11 cellular contexts compared by ENCODE assay signal in genomic region chr19:58388175-58388526, GRCh38. TPM values are rescaled to one million over a fixed set of nuclear protein-coding genes. Genes with fewer than 3 reads are reported as not detected.
DNase-seq lines count a peak whose midpoint lies in the region; ATAC-seq and TF ChIP-seq lines count a peak whose summit lies in the region.
"Had no signal": no experiment of that assay in that cellular context is flagged by ENCODE, and none has a peak within 500 bp of the region (broad histone marks: within the 10 kb centered on the region; RNA-seq: fewer than 3 reads in every experiment).

No MANE protein-coding gene starts in this region.

- ATAC-seq in heart left ventricle (no peak), lung (ENCODE audit: insufficient read depth, low FRiP score) (no peak), GM19467 (IDR thresholded peaks at IDR 0.05; ENCODE audit: unreplicated experiment) (no peak)

- H3K27me3 ChIP-seq in heart left ventricle (no peaks in the 10 kb centered on the region), right atrium auricular region (no peaks in the 10 kb centered on the region), lung (ENCODE audit: control insufficient read depth, insufficient read depth) (no peaks in the 10 kb centered on the region)

- TF ChIP-seq POLR2A in heart left ventricle (IDR thresholded peaks at IDR 0.05): no peak

- 80 to 88% (median 85%) methylated on average over 3 of the region's 3 CpGs for WGBS in heart left ventricle, 4 donors
- 88% methylated on average over 3 of the region's 3 CpGs for WGBS in lung, 2 donors
- WGBS in urinary bladder: 84% methylated on average over 3 of the region's 3 CpGs

- no peaks in the 10 kb centered on the region for H3K9me3 ChIP-seq in heart left ventricle
- no peaks in the 10 kb centered on the region for H3K9me3 ChIP-seq in right atrium auricular region
- no peaks in the 10 kb centered on the region for H3K9me3 ChIP-seq in lung (ENCODE audit: control insufficient read depth in 2 of 2, insufficient read depth in 1 of 2, low read length in 1 of 2)

- intact Hi-C loops in heart left ventricle (cut with DNase I): no loop called here

- H3K4me1 ChIP-seq in heart left ventricle (peaks cover 5 to 39% (median 25%) of the 10 kb centered on the region in 12 donors), right atrium auricular region (peaks cover 0 to 23% of the 10 kb centered on the region in 2 donors), lung (ENCODE audit: control insufficient read depth in 2 of 2, insufficient read depth in 2 of 2, low read length in 2 of 2) (peaks cover 0 to 16% of the 10 kb centered on the region in 2 donors), urinary bladder (ENCODE audit: insufficient read depth) (peaks cover 2% of the 10 kb centered on the region)

- in situ Hi-C loops in astrocyte of the cerebellum (cut with HindIII; ENCODE audit: low sequenced_read_pairs): no loop called here

- DNase-seq in heart left ventricle: no peak
- DNase-seq in right atrium auricular region (ENCODE audit: low spot score): no peak
- DNase-seq in astrocyte of the cerebellum (ENCODE audit: low read depth): no peak
- no peak for DNase-seq in lung (ENCODE audit: low spot score)
- DNase-seq in occipital lobe (lab: John Stamatoyannopoulos, UW): no peak
- DNase-seq in SHP77 (lab: John Stamatoyannopoulos, UW): no peak
- DNase-seq: EL, head of caudate nucleus had no signal

- peaks cover 0 to 52% (median 46%) of the 10 kb centered on the region in 9 donors for H3K36me3 ChIP-seq in heart left ventricle
- peaks cover 36% of the 10 kb centered on the region for H3K36me3 ChIP-seq in right atrium auricular region
- H3K36me3 ChIP-seq in lung (ENCODE audit: control insufficient read depth in 2 of 2, insufficient read depth in 2 of 2, low read length in 2 of 2): peaks cover 8 to 11% of the 10 kb centered on the region in 2 donors
- H3K36me3 ChIP-seq in urinary bladder (ENCODE audit: insufficient read depth): no peaks in the 10 kb centered on the region

- no peak for TF ChIP-seq CTCF in heart left ventricle (IDR thresholded peaks at IDR 0.05)
- TF ChIP-seq CTCF in right atrium auricular region (IDR thresholded peaks at IDR 0.05): no peak
- no peak for TF ChIP-seq CTCF in astrocyte of the cerebellum (IDR thresholded peaks at IDR 0.05; ENCODE audit: low read depth, low read length, missing control alignments)
- TF ChIP-seq CTCF in lung (IDR thresholded peaks at IDR 0.05; ENCODE audit: control extremely low read depth, extremely low read depth): no peak

- H3K4me3 ChIP-seq in heart left ventricle: peak overlapping the region in 11 of 12 donors; percentile 60 to 99 (median 82)
- peak overlapping the region in 1 of 2 donors; percentile 78 for H3K4me3 ChIP-seq in right atrium auricular region
- peak overlapping the region; percentile 88 for H3K4me3 ChIP-seq in astrocyte of the cerebellum (ENCODE audit: low read depth, low read length)
- H3K4me3 ChIP-seq in lung: peak overlapping the region; percentile 77
- peak overlapping the region; percentile 78 for H3K4me3 ChIP-seq in urinary bladder (ENCODE audit: low read depth, low read length)

- peak overlapping the region in 1 of 12 donors; percentile 98 for H3K27ac ChIP-seq in heart left ventricle
- no peak overlapping the region for H3K27ac ChIP-seq in right atrium auricular region
- H3K27ac ChIP-seq in lung (ENCODE audit: low read depth in 1 of 2, low read length in 1 of 2): no peak overlapping the region
- H3K27ac ChIP-seq in urinary bladder (ENCODE audit: low read depth): no peak overlapping the region

RNA-seq across cellular contexts. Expression of gene RPS5, which starts 1.1 kb away (rescaled TPM):
- total RNA-seq in heart left ventricle (100 to 1,000 TPM; 346 to 753 (median 485) TPM), right atrium auricular region (1,000 to 10,000 TPM in 1 of 2 donors, 100 to 1,000 TPM in 1; 593 to 1,197 TPM), lung (1,000 to 10,000 TPM in 1 of 2 donors, 100 to 1,000 TPM in 1; 927 to 1,036 TPM), urinary bladder (1,214 TPM), occipital lobe (1,568 TPM)
- polyA plus RNA-seq in heart left ventricle (1,000 to 10,000 TPM in 1 of 2 donors, 100 to 1,000 TPM in 1; 417 to 1,718 TPM), lung (1,000 to 10,000 TPM; 1,145 to 1,802 TPM), urinary bladder (1,879 TPM)

RNA-seq across cellular contexts. Expression of gene RNF225, which starts 7.3 kb away (rescaled TPM):
- not detected for total RNA-seq in heart left ventricle
- not detected for polyA plus RNA-seq in heart left ventricle
- total RNA-seq in right atrium auricular region: not detected
- 1 to 10 TPM in 1 of 2 donors, under 1 TPM in 1; 0.26 to 1.5 TPM for total RNA-seq in lung
- under 1 TPM in 1 of 2 donors, not detected in 1; 0.14 TPM for polyA plus RNA-seq in lung
- not detected for total RNA-seq in urinary bladder
- 0.11 TPM for polyA plus RNA-seq in urinary bladder
- not detected for total RNA-seq in occipital lobe
- total RNA-seq: temporal lobe had no signal

RNA-seq across cellular contexts. Expression of gene ZNF837, which starts 7.3 kb away (rescaled TPM):
- total RNA-seq in heart left ventricle (under 1 TPM in 7 of 9 donors, not detected in 2; 0.17 to 0.75 (median 0.63) TPM), right atrium auricular region (1 to 10 TPM in 1 of 2 donors, under 1 TPM in 1; 0.70 to 1.3 TPM), lung (1 to 10 TPM; 2.5 to 3.2 TPM), urinary bladder (1.5 TPM), occipital lobe (0.94 TPM)
- polyA plus RNA-seq in heart left ventricle (under 1 TPM; 0.24 to 0.57 TPM), lung (1 to 10 TPM; 1.7 to 2.9 TPM), urinary bladder (1.6 TPM)

RNA-seq across cellular contexts. Expression of gene ZNF584, which starts 20.3 kb away (rescaled TPM):
- total RNA-seq in heart left ventricle: 10 to 100 TPM; 12.7 to 21.6 (median 16.9) TPM
- polyA plus RNA-seq in heart left ventricle: 10 to 100 TPM in 1 of 2 donors, 1 to 10 TPM in 1; 6.1 to 31.4 TPM
- 10 to 100 TPM; 17.4 to 18.5 TPM for total RNA-seq in right atrium auricular region
- 10 to 100 TPM; 14.4 to 16.9 TPM for total RNA-seq in lung
- polyA plus RNA-seq in lung: 10 to 100 TPM in 1 of 2 donors, 1 to 10 TPM in 1; 6.0 to 13.1 TPM
- 13.6 TPM for total RNA-seq in urinary bladder
- 18.5 TPM for polyA plus RNA-seq in urinary bladder
- 14.3 TPM for total RNA-seq in occipital lobe

RNA-seq across cellular contexts. Expression of gene ZNF497, which starts 25.6 kb away (rescaled TPM):
- total RNA-seq in heart left ventricle (1 to 10 TPM in 1 of 9 donors, under 1 TPM in 8; 0.18 to 1.1 (median 0.46) TPM), right atrium auricular region (under 1 TPM; 0.39 to 0.56 TPM), lung (1 to 10 TPM; 3.5 to 3.8 TPM), urinary bladder (2.1 TPM), occipital lobe (5.9 TPM)
- polyA plus RNA-seq in heart left ventricle (under 1 TPM; 0.08 to 0.28 TPM), lung (1 to 10 TPM in 1 of 2 donors, under 1 TPM in 1; 0.97 to 1.3 TPM), urinary bladder (0.73 TPM)
